Comparison of ENCODE assay signal across 9 cellular contexts in genomic region chr13:22801402-22802003, GRCh38.
DNase-seq lines count a peak whose midpoint lies in the region; ATAC-seq and TF ChIP-seq lines count a peak whose summit lies in the region.
"Had no signal": no experiment of that assay in that cellular context is flagged by ENCODE, and none has a peak within 500 bp of the region (broad histone marks: within the 10 kb centered on the region; RNA-seq: fewer than 3 reads in every experiment).

No MANE protein-coding gene starts in this region.

- peak overlapping the region; percentile 14 for H3K4me2 ChIP-seq in OCI-LY3 (ENCODE audit: low read length)
- peak overlapping the region; percentile 79 for H3K4me2 ChIP-seq in skeletal muscle satellite cell (ENCODE audit: low read length)

- no peaks in the 10 kb centered on the region for H3K79me2 ChIP-seq in OCI-LY3 (ENCODE audit: low read length)

- H3K27me3 ChIP-seq in OCI-LY3 (ENCODE audit: low read depth, low read length) (peaks cover 27% of the 10 kb centered on the region; the same call in 1 of the 2 replicates), skeletal muscle satellite cell (ENCODE audit: control insufficient read depth, insufficient read depth, low read length) (peaks cover 6% of the 10 kb centered on the region), MG63 (no peaks in the 10 kb centered on the region)
- H3K27me3 ChIP-seq: SJSA1 had no signal

- ATAC-seq in GM19023 (IDR thresholded peaks at IDR 0.05; ENCODE audit: unreplicated experiment) (no peak), HG03442 (IDR thresholded peaks at IDR 0.05; ENCODE audit: unreplicated experiment) (no peak)

- no peak overlapping the region for H2AFZ ChIP-seq in OCI-LY3 (ENCODE audit: low read depth, low read length)

- H3K27ac ChIP-seq in OCI-LY3 (ENCODE audit: low read length), result no peak overlapping the region
- H3K27ac ChIP-seq: SJSA1 had no signal

- H3K9me3 ChIP-seq in OCI-LY3 (ENCODE audit: insufficient read depth, low read length), result no peaks in the 10 kb centered on the region
- no peaks in the 10 kb centered on the region for H3K9me3 ChIP-seq in skeletal muscle satellite cell (replicated peaks; ENCODE audit: low read length)
- no peaks in the 10 kb centered on the region; the same call in 1 of the 2 replicates for H3K9me3 ChIP-seq in MG63
- H3K9me3 ChIP-seq: SJSA1 had no signal

- H4K20me1 ChIP-seq in OCI-LY3 (ENCODE audit: insufficient read depth, low read length), result no peaks in the 10 kb centered on the region

- H3K4me3 ChIP-seq in OCI-LY3 (ENCODE audit: low read length) (no peak overlapping the region), skeletal muscle satellite cell (ENCODE audit: low read length) (peak overlapping the region; percentile 61), MG63 (no peak overlapping the region)
- H3K4me3 ChIP-seq: SJSA1 had no signal

- H3K36me3 ChIP-seq in OCI-LY3 (replicated peaks; ENCODE audit: low read depth, low read length) (no peaks in the 10 kb centered on the region), skeletal muscle satellite cell (ENCODE audit: insufficient read depth, low read length) (no peaks in the 10 kb centered on the region), MG63 (no peaks in the 10 kb centered on the region)
- H3K36me3 ChIP-seq: SJSA1 had no signal

- H3K9ac ChIP-seq in OCI-LY3 (ENCODE audit: low read length) (no peak overlapping the region), skeletal muscle satellite cell (ENCODE audit: low read depth, low read length) (peak overlapping the region; percentile 25)

- peak; percentile 77 for TF ChIP-seq CTCF in OCI-LY3 (IDR thresholded peaks at IDR 0.05; ENCODE audit: low read depth, low read length)

- peaks cover 9% of the 10 kb centered on the region for H3K4me1 ChIP-seq in OCI-LY3 (ENCODE audit: low read length)
- H3K4me1 ChIP-seq in skeletal muscle satellite cell (ENCODE audit: control insufficient read depth, insufficient read depth, low read length), result no peaks in the 10 kb centered on the region
- H3K4me1 ChIP-seq: SJSA1 had no signal

- DNase-seq in NCI-H524 (lab: John Stamatoyannopoulos, UW) (peak; percentile 3 to 66), NCI-H524 treated with DMSO at 0.1 percent for 48 hours (lab: John Stamatoyannopoulos, UW) (no peak), fibroblast of peridontal ligament (ENCODE audit: extremely low read depth) (peak; percentile 0), MG63 (no peak)

Comparison
In these comparisons a context has a peak if more than half of its experiments do, and no peak if none do; other contexts are left out.
1. DNase-seq: peak in NCI-H524 (2 of 2) and fibroblast of peridontal ligament (single experiment); none in NCI-H524 treated with DMSO at 0.1 percent for 48 hours (single experiment) and MG63 (single experiment).